ENCODE assay signal across 34 cellular contexts in the genomic region with DNA sequence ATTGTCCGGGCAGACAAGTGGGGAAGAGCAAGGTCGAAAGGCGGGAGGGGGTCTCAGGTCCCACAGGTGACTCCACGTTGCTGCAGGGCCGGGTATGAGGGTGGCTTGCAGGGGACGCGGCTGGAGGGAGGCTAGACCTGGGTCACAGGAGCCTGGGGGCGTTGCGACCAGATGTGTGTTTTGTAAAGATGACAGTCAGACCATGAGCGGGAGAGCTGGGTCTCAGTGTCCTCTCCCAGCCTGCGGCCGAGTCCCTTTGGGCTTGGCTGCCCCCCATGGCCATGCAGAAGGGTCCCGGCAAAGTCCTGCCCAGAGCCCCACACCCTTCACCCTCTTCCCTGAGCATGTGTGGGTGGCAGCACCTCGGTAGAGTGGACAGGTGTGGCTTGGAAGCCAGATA.
"Had no signal": no experiment of that assay in that cellular context is flagged by ENCODE, and none has a peak within 500 bp of the region (broad histone marks: within the 10 kb centered on the region; RNA-seq: fewer than 3 reads in every experiment).

No MANE protein-coding gene starts in this region.

- H3K27ac Mint-ChIP-seq: activated CD4-positive, alpha-beta memory T cell treated with anti-CD3 and anti-CD28 coated beads, Interleukin-2, amount 10 ng/mL, durations not matched to agents 7 days and 5 days; activated naive CD4-positive, alpha-beta T cell treated with anti-CD3 and anti-CD28 coated beads, Interleukin-2, amount 10 ng/mL, durations not matched to agents 7 days and 5 days; activated naive CD8-positive, alpha-beta T cell treated with anti-CD3 and anti-CD28 coated beads, Interleukin-2, amount 10 ng/mL, durations not matched to agents 7 days and 5 days; activated T-cell treated with anti-CD3 and anti-CD28 coated beads, Interleukin-2, amount 50 U/mL, for 24 hours; activated T-cell treated with anti-CD3 and anti-CD28 coated beads, Interleukin-2, amount 50 U/mL, for 72 hours; T-helper 17 cell; T-helper 2 cell treated with Interferon-gamma antibody and Interleukin-4, amounts not matched to agents 5 μg/mL and 100 μg/mL, for 36 hours; WTC11 had no signal

- H3K27me3 ChIP-seq: ascending aorta, breast epithelium, cardiac muscle cell, colonic mucosa, esophagus squamous epithelium, gastroesophageal sphincter had no signal

- H3K27me3 Mint-ChIP-seq: activated CD4-positive, alpha-beta memory T cell treated with anti-CD3 and anti-CD28 coated beads, Interleukin-2, amount 10 ng/mL, durations not matched to agents 7 days and 5 days; activated CD4-positive, alpha-beta T cell treated with anti-CD3 and anti-CD28 coated beads, Interleukin-2, amount 10 ng/mL, durations not matched to agents 7 days and 5 days; activated naive CD8-positive, alpha-beta T cell treated with anti-CD3 and anti-CD28 coated beads, Interleukin-2, amount 10 ng/mL, durations not matched to agents 7 days and 5 days; activated T-cell treated with anti-CD3 and anti-CD28 coated beads, Interleukin-2, amount 50 U/mL, for 24 hours; T-helper 17 cell had no signal

- H3K4me3 ChIP-seq: ascending aorta, breast epithelium, cardiac muscle cell, colonic mucosa, esophagus squamous epithelium, gastroesophageal sphincter had no signal

- DNase-seq: activated CD4-positive, alpha-beta memory T cell treated with anti-CD3 and anti-CD28 coated beads, Interleukin-2, amount 10 ng/mL, durations not matched to agents 7 days and 5 days; activated CD4-positive, alpha-beta T cell treated with anti-CD3 and anti-CD28 coated beads for 1 hour; activated CD4-positive, alpha-beta T cell treated with anti-CD3 and anti-CD28 coated beads for 4 hours; activated CD4-positive, alpha-beta T cell treated with anti-CD3 and anti-CD28 coated beads, Interleukin-2, amount 10 ng/mL, durations not matched to agents 7 days and 5 days; activated CD4-positive, alpha-beta T cell treated with anti-CD3 and anti-CD28 coated beads, Interleukin-2, amount 50 U/mL, for 4 hours; activated CD8-positive, alpha-beta memory T cell treated with anti-CD3 and anti-CD28 coated beads, Interleukin-2, amount 50 U/mL, for 48 hours; activated gamma-delta T cell; activated naive CD4-positive, alpha-beta T cell; activated naive CD4-positive, alpha-beta T cell treated with anti-CD3 and anti-CD28 coated beads, Interleukin-2, amount 10 ng/mL, durations not matched to agents 7 days and 5 days; activated naive CD8-positive, alpha-beta T cell treated with anti-CD3 and anti-CD28 coated beads, Interleukin-2, amount 10 ng/mL, durations not matched to agents 7 days and 5 days; activated T-cell treated with anti-CD3 and anti-CD28 coated beads for 4 hours; activated T-cell treated with anti-CD3 and anti-CD28 coated beads, Interleukin-2, amount 50 U/mL, for 24 hours; activated T-cell treated with anti-CD3 and anti-CD28 coated beads, Interleukin-2, amount 50 U/mL, for 72 hours; central memory CD4-positive, alpha-beta T cell; cerebellar nuclear complex; colonic mucosa; effector CD8-positive, alpha-beta T cell; esophagus squamous epithelium; foreskin melanocyte; head of caudate nucleus; T-helper 1 cell; T-helper 17 cell had no signal

- H3K4me1 Mint-ChIP-seq: activated CD4-positive, alpha-beta memory T cell treated with anti-CD3 and anti-CD28 coated beads, Interleukin-2, amount 10 ng/mL, durations not matched to agents 7 days and 5 days; activated CD4-positive, alpha-beta T cell treated with anti-CD3 and anti-CD28 coated beads, Interleukin-2, amount 10 ng/mL, durations not matched to agents 7 days and 5 days; activated naive CD4-positive, alpha-beta T cell treated with anti-CD3 and anti-CD28 coated beads, Interleukin-2, amount 10 ng/mL, durations not matched to agents 7 days and 5 days had no signal

- ATAC-seq: activated naive CD4-positive, alpha-beta T cell treated with anti-CD3 and anti-CD28 coated beads, Interleukin-2, amount 50 U/mL, for 72 hours; activated T-cell treated with anti-CD3 and anti-CD28 coated beads, Interleukin-2, amount 50 U/mL, for 72 hours; gastroesophageal sphincter; T-helper 17 cell; WTC11 had no signal

- H3K9me3 ChIP-seq: ascending aorta, breast epithelium, colonic mucosa, esophagus squamous epithelium, gastroesophageal sphincter had no signal

- H3K27ac ChIP-seq: ascending aorta, breast epithelium, cardiac muscle cell, colonic mucosa, epithelial cell of prostate, esophagus squamous epithelium, gastroesophageal sphincter, VCaP had no signal

- H3K36me3 Mint-ChIP-seq: activated naive CD4-positive, alpha-beta T cell treated with anti-CD3 and anti-CD28 coated beads, Interleukin-2, amount 10 ng/mL, durations not matched to agents 7 days and 5 days; activated naive CD4-positive, alpha-beta T cell treated with anti-CD3 and anti-CD28 coated beads, Interleukin-2, amount 50 U/mL, for 72 hours; activated naive CD8-positive, alpha-beta T cell treated with anti-CD3 and anti-CD28 coated beads, Interleukin-2, amount 10 ng/mL, durations not matched to agents 7 days and 5 days; WTC11 had no signal

- H3K4me1 ChIP-seq: breast epithelium, colonic mucosa had no signal

- H3K36me3 ChIP-seq: breast epithelium, cardiac muscle cell, colonic mucosa had no signal

- FAIRE-seq: endometrium, endothelial cell of umbilical vein had no signal

- H3K9me3 Mint-ChIP-seq: activated CD4-positive, alpha-beta memory T cell treated with anti-CD3 and anti-CD28 coated beads, Interleukin-2, amount 10 ng/mL, durations not matched to agents 7 days and 5 days; activated CD4-positive, alpha-beta T cell treated with anti-CD3 and anti-CD28 coated beads, Interleukin-2, amount 10 ng/mL, durations not matched to agents 7 days and 5 days; activated naive CD4-positive, alpha-beta T cell treated with anti-CD3 and anti-CD28 coated beads, Interleukin-2, amount 10 ng/mL, durations not matched to agents 7 days and 5 days; activated naive CD4-positive, alpha-beta T cell treated with anti-CD3 and anti-CD28 coated beads, Interleukin-2, amount 50 U/mL, for 72 hours; activated naive CD8-positive, alpha-beta T cell treated with anti-CD3 and anti-CD28 coated beads, Interleukin-2, amount 10 ng/mL, durations not matched to agents 7 days and 5 days; activated T-cell treated with anti-CD3 and anti-CD28 coated beads, Interleukin-2, amount 50 U/mL, for 24 hours; activated T-cell treated with anti-CD3 and anti-CD28 coated beads, Interleukin-2, amount 50 U/mL, for 72 hours; brain; T-helper 2 cell treated with Interferon-gamma antibody and Interleukin-4, amounts not matched to agents 5 μg/mL and 100 μg/mL, for 36 hours; WTC11 had no signal

- H3K4me3 Mint-ChIP-seq: activated CD4-positive, alpha-beta memory T cell treated with anti-CD3 and anti-CD28 coated beads, Interleukin-2, amount 10 ng/mL, durations not matched to agents 7 days and 5 days; activated CD4-positive, alpha-beta T cell treated with anti-CD3 and anti-CD28 coated beads, Interleukin-2, amount 10 ng/mL, durations not matched to agents 7 days and 5 days; activated naive CD4-positive, alpha-beta T cell treated with anti-CD3 and anti-CD28 coated beads, Interleukin-2, amount 10 ng/mL, durations not matched to agents 7 days and 5 days; activated naive CD8-positive, alpha-beta T cell treated with anti-CD3 and anti-CD28 coated beads, Interleukin-2, amount 10 ng/mL, durations not matched to agents 7 days and 5 days; activated T-cell treated with anti-CD3 and anti-CD28 coated beads, Interleukin-2, amount 50 U/mL, for 24 hours; activated T-cell treated with anti-CD3 and anti-CD28 coated beads, Interleukin-2, amount 50 U/mL, for 72 hours; brain; T-helper 17 cell; T-helper 2 cell treated with Interferon-gamma antibody and Interleukin-4, amounts not matched to agents 5 μg/mL and 100 μg/mL, for 36 hours; WTC11 had no signal
